Comparison of ENCODE assay signal across 8 cellular contexts in genomic region chr6:14066782-14067406, GRCh38. TPM values are rescaled to one million over a fixed set of nuclear protein-coding genes. Genes with fewer than 3 reads are reported as not detected.
DNase-seq lines count a peak whose midpoint lies in the region; ATAC-seq and TF ChIP-seq lines count a peak whose summit lies in the region.

No MANE protein-coding gene starts in this region.

- TF ChIP-seq CTCF in right atrium auricular region (IDR thresholded peaks at IDR 0.05): peak; percentile 43 to 71

- H3K9me3 Mint-ChIP-seq in activated naive CD4-positive, alpha-beta T cell treated with anti-CD3 and anti-CD28 coated beads, Interleukin-2, amount 50 U/mL, for 72 hours: no peaks in the 10 kb centered on the region

- intact Hi-C loops in sciatic nerve (cut with DNase I): no loop called here

- H3K27ac ChIP-seq in right atrium auricular region: no peak overlapping the region

- no peaks in the 10 kb centered on the region for H3K4me1 ChIP-seq in right atrium auricular region

- peak; percentile 76 to 81 for ATAC-seq in activated naive CD4-positive, alpha-beta T cell treated with anti-CD3 and anti-CD28 coated beads, Interleukin-2, amount 50 U/mL, for 72 hours
- peak; percentile 61 for ATAC-seq in HG03280 (IDR thresholded peaks at IDR 0.05; ENCODE audit: unreplicated experiment)
- peak; percentile 76 for ATAC-seq in sciatic nerve
- no peak for ATAC-seq in HG03039 (IDR thresholded peaks at IDR 0.05; ENCODE audit: unreplicated experiment)

- no peak overlapping the region for H3K4me3 ChIP-seq in right atrium auricular region

- no peak overlapping the region for H3K27ac Mint-ChIP-seq in activated naive CD4-positive, alpha-beta T cell treated with anti-CD3 and anti-CD28 coated beads, Interleukin-2, amount 50 U/mL, for 72 hours

- H3K9me3 ChIP-seq in right atrium auricular region: peaks cover 0 to 5% of the 10 kb centered on the region in 2 donors

- no peak for DNase-seq in activated naive CD4-positive, alpha-beta T cell treated with anti-CD3 and anti-CD28 coated beads, Interleukin-2, amount 50 U/mL, for 72 hours (ENCODE audit: low spot score in 2 of 2)
- no peak for DNase-seq in activated naive CD4-positive, alpha-beta T cell treated with anti-CD3 and anti-CD28 coated beads, Interleukin-2, amount 50 U/mL, for 16 hours
- DNase-seq in NCI-H524 (lab: John Stamatoyannopoulos, UW) (peak; percentile 56 to 74), amniotic stem cell (lab: John Stamatoyannopoulos, UW) (peak; percentile 53), right atrium auricular region (ENCODE audit: low spot score) (no peak), sciatic nerve (ENCODE audit: low spot score) (no peak)

- H3K36me3 Mint-ChIP-seq in activated naive CD4-positive, alpha-beta T cell treated with anti-CD3 and anti-CD28 coated beads, Interleukin-2, amount 50 U/mL, for 72 hours: peaks cover 0 to 6% of the 10 kb centered on the region in 2 donors

- no peaks in the 10 kb centered on the region for H3K36me3 ChIP-seq in right atrium auricular region

- H3K27me3 ChIP-seq in right atrium auricular region: no peaks in the 10 kb centered on the region

RNA-seq across cellular contexts. Expression of gene CD83, which starts 50.7 kb away (rescaled TPM):
- total RNA-seq in activated naive CD4-positive, alpha-beta T cell treated with anti-CD3 and anti-CD28 coated beads, Interleukin-2, amount 50 U/mL, for 72 hours: 10 to 100 TPM in 1 of 2 donors, 1 to 10 TPM in 1; 8.9 to 13.8 TPM
- 1 to 10 TPM; 1.7 to 2.1 TPM for total RNA-seq in right atrium auricular region
- total RNA-seq in sciatic nerve: 22.3 TPM

Comparison
In these comparisons a context has a peak if more than half of its experiments do, and no peak if none do; other contexts are left out.
1. DNase-seq: peak in NCI-H524 (2 of 2) and amniotic stem cell (single experiment); none in activated naive CD4-positive, alpha-beta T cell treated with anti-CD3 and anti-CD28 coated beads, Interleukin-2, amount 50 U/mL, for 72 hours (0 of 2), activated naive CD4-positive, alpha-beta T cell treated with anti-CD3 and anti-CD28 coated beads, Interleukin-2, amount 50 U/mL, for 16 hours (single experiment), right atrium auricular region (single experiment) and sciatic nerve (single experiment).